Comparison of ENCODE assay signal across 8 cellular contexts in genomic region chr2:108662207-108662612, GRCh38.
DNase-seq lines count a peak whose midpoint lies in the region; ATAC-seq and TF ChIP-seq lines count a peak whose summit lies in the region.
"Not testable (repeated sequence)": the region's sequence is repeated elsewhere in the genome, so short reads cannot be mapped to it uniquely, and the experiment has no call there.

No MANE protein-coding gene starts in this region.

- H3K36me3 ChIP-seq in rectal smooth muscle tissue (ENCODE audit: control insufficient read depth, insufficient read depth, low read length): not testable (repeated sequence)

- peak overlapping the region; percentile 40 for H3K27ac ChIP-seq in rectal smooth muscle tissue (ENCODE audit: low read depth, low read length)

- ATAC-seq in GM19043 (IDR thresholded peaks at IDR 0.05; ENCODE audit: low read depth, unreplicated experiment) (peak; percentile 90), HG02642 (IDR thresholded peaks at IDR 0.05; ENCODE audit: poor library complexity, unreplicated experiment) (peak; percentile 91), HG03558 (IDR thresholded peaks at IDR 0.05; ENCODE audit: extremely low read depth, unreplicated experiment) (peak; percentile 91)

- not testable (repeated sequence) for H3K27me3 Mint-ChIP-seq in T-helper 1 cell treated with Interleukin-12 subunit alpha and Interleukin-12 subunit beta and Interleukin-4 antibody, amounts not matched to agents 30 μg/mL and 1 μg/mL, for 36 hours (ENCODE audit: low read depth)

- H3K4me3 ChIP-seq in AG10803 (ENCODE audit: low read length); rectal smooth muscle tissue (ENCODE audit: low read length): not testable (repeated sequence)

- H3K9ac ChIP-seq in rectal smooth muscle tissue (ENCODE audit: low read length): not testable (repeated sequence)

- not testable (repeated sequence) for H3K9me3 Mint-ChIP-seq in T-helper 1 cell treated with Interleukin-12 subunit alpha and Interleukin-12 subunit beta and Interleukin-4 antibody, amounts not matched to agents 30 μg/mL and 1 μg/mL, for 36 hours

- peak; percentile 56 for DNase-seq in AG10803 (ENCODE audit: low read depth)
- DNase-seq in dedifferentiated amniotic fluid mesenchymal stem cell (ENCODE audit: extremely low spot score): peak; percentile 56
- DNase-seq in inferior parietal cortex (ENCODE audit: extremely low spot score): peak; percentile 22

- not testable (repeated sequence) for H3K4me1 ChIP-seq in rectal smooth muscle tissue (ENCODE audit: control insufficient read depth, insufficient read depth, low read length)

- TF ChIP-seq CTCF in AG10803 (conservative IDR thresholded peaks at IDR 0.05; ENCODE audit: low read length): not testable (repeated sequence)

- peaks cover 17% of the 10 kb centered on the region for H3K4me1 Mint-ChIP-seq in T-helper 1 cell treated with Interleukin-12 subunit alpha and Interleukin-12 subunit beta and Interleukin-4 antibody, amounts not matched to agents 30 μg/mL and 1 μg/mL, for 36 hours (ENCODE audit: low read depth)

- peaks cover 14% of the 10 kb centered on the region for H3K36me3 Mint-ChIP-seq in T-helper 1 cell treated with Interleukin-12 subunit alpha and Interleukin-12 subunit beta and Interleukin-4 antibody, amounts not matched to agents 30 μg/mL and 1 μg/mL, for 36 hours (ENCODE audit: low read depth)

- H3K4me3 Mint-ChIP-seq in T-helper 1 cell treated with Interleukin-12 subunit alpha and Interleukin-12 subunit beta and Interleukin-4 antibody, amounts not matched to agents 30 μg/mL and 1 μg/mL, for 36 hours: peak overlapping the region; percentile 25

- not testable (repeated sequence) for H3K27ac Mint-ChIP-seq in T-helper 1 cell treated with Interleukin-12 subunit alpha and Interleukin-12 subunit beta and Interleukin-4 antibody, amounts not matched to agents 30 μg/mL and 1 μg/mL, for 36 hours

- not testable (repeated sequence) for H3K27me3 ChIP-seq in rectal smooth muscle tissue (ENCODE audit: control insufficient read depth, insufficient read depth, low read length)
